ENCODE assay signal across 7 cellular contexts in genomic region chr3:12993623-12994356, GRCh38.
A peak's percentile ranks its signal among the peaks of the same experiment; 100 is the strongest.
DNase-seq lines count a peak whose midpoint lies in the region; ATAC-seq, FAIRE-seq and TF ChIP-seq lines count a peak whose summit lies in the region.

No MANE protein-coding gene starts in this region.

- peak overlapping the region; percentile 73 for H3K4me3 ChIP-seq in HUES48 (ENCODE audit: low read depth, low read length)
- H3K4me3 ChIP-seq in iPS-15b (ENCODE audit: low read depth, low read length) = peak overlapping the region; percentile 75
- peak overlapping the region; percentile 65 for H3K4me3 ChIP-seq in smooth muscle cell

- H3F3A ChIP-seq in smooth muscle cell (ENCODE audit: low read depth) = peaks cover 23% of the 10 kb centered on the region

- ATAC-seq in activated naive CD8-positive, alpha-beta T cell treated with anti-CD3 and anti-CD28 coated beads, Interleukin-2, amount 50 U/mL, for 24 hours = peak; percentile 2
- ATAC-seq in HG02973 (IDR thresholded peaks at IDR 0.05; ENCODE audit: unreplicated experiment) (no peak), GM21423 (IDR thresholded peaks at IDR 0.05; ENCODE audit: unreplicated experiment) (no peak)

- H3K27ac Mint-ChIP-seq in activated naive CD8-positive, alpha-beta T cell treated with anti-CD3 and anti-CD28 coated beads, Interleukin-2, amount 50 U/mL, for 24 hours = no peak overlapping the region

- peaks cover 41% of the 10 kb centered on the region for H3K4me1 Mint-ChIP-seq in activated naive CD8-positive, alpha-beta T cell treated with anti-CD3 and anti-CD28 coated beads, Interleukin-2, amount 50 U/mL, for 24 hours

- no peaks in the 10 kb centered on the region for H3K9me3 Mint-ChIP-seq in activated naive CD8-positive, alpha-beta T cell treated with anti-CD3 and anti-CD28 coated beads, Interleukin-2, amount 50 U/mL, for 24 hours

- H3K4me2 ChIP-seq in smooth muscle cell = peak overlapping the region; percentile 93

- H3K79me2 ChIP-seq in smooth muscle cell (ENCODE audit: low read depth) = peaks cover 4% of the 10 kb centered on the region

- peak overlapping the region; percentile 18 for H2AFZ ChIP-seq in smooth muscle cell (ENCODE audit: low read depth)

- no peaks in the 10 kb centered on the region for H3K27me3 Mint-ChIP-seq in activated naive CD8-positive, alpha-beta T cell treated with anti-CD3 and anti-CD28 coated beads, Interleukin-2, amount 50 U/mL, for 24 hours

- no peak overlapping the region for H3K9ac ChIP-seq in HUES48 (ENCODE audit: low read depth, low read length)
- H3K9ac ChIP-seq in iPS-15b (ENCODE audit: low read depth, low read length) = peak overlapping the region; percentile 65
- H3K9ac ChIP-seq in smooth muscle cell (ENCODE audit: low read depth) = peak overlapping the region; percentile 6

- H3K36me3 ChIP-seq in HUES48 (ENCODE audit: control insufficient read depth, insufficient read depth, low read length) (no peaks in the 10 kb centered on the region), iPS-15b (ENCODE audit: control insufficient read depth, insufficient read depth, low read length) (no peaks in the 10 kb centered on the region), smooth muscle cell (ENCODE audit: low read depth) (no peaks in the 10 kb centered on the region)

- peaks cover 14% of the 10 kb centered on the region for H3K27me3 ChIP-seq in HUES48 (ENCODE audit: control insufficient read depth, insufficient read depth, low read length)
- H3K27me3 ChIP-seq in iPS-15b (ENCODE audit: control insufficient read depth, insufficient read depth, low read length) = peaks cover 10% of the 10 kb centered on the region
- H3K27me3 ChIP-seq in smooth muscle cell (ENCODE audit: low read depth) = no peaks in the 10 kb centered on the region

- no peaks in the 10 kb centered on the region for H3K9me3 ChIP-seq in HUES48 (ENCODE audit: control insufficient read depth, insufficient read depth, low read length)
- no peaks in the 10 kb centered on the region for H3K9me3 ChIP-seq in iPS-15b (ENCODE audit: control insufficient read depth, insufficient read depth, low read length)
- H3K9me3 ChIP-seq in smooth muscle cell (replicated peaks; ENCODE audit: low read depth) = no peaks in the 10 kb centered on the region

- peaks cover 28% of the 10 kb centered on the region for H4K20me1 ChIP-seq in smooth muscle cell (ENCODE audit: low read depth)

- FAIRE-seq in GM12892 (lab: Jason Lieb, UNC) = no peak

- TF ChIP-seq CTCF in smooth muscle cell (IDR thresholded peaks at IDR 0.05; ENCODE audit: borderline replicate concordance, insufficient read depth, poor library complexity, severe bottlenecking) = no peak

- WGBS in smooth muscle cell (ENCODE audit: low lambda C conversion rate) = under 1% methylated on average over 46 of the region's 107 CpGs

- peak; percentile 56 for DNase-seq in GM12892 (ENCODE audit: insufficient read length)
- no peak for DNase-seq in activated naive CD8-positive, alpha-beta T cell treated with anti-CD3 and anti-CD28 coated beads, Interleukin-2, amount 50 U/mL, for 24 hours
- DNase-seq in smooth muscle cell (lab: John Stamatoyannopoulos, UW; ENCODE audit: unreplicated experiment) = peak; percentile 19

- peak overlapping the region; percentile 92 for H3K4me3 Mint-ChIP-seq in activated naive CD8-positive, alpha-beta T cell treated with anti-CD3 and anti-CD28 coated beads, Interleukin-2, amount 50 U/mL, for 24 hours

- no peak for TF ChIP-seq POLR2A in GM12892 (IDR thresholded peaks at IDR 0.05; ENCODE audit: low read depth, low read length)

- H3K27ac ChIP-seq in HUES48 (ENCODE audit: low read depth, low read length) (peak overlapping the region; percentile 28), smooth muscle cell (ENCODE audit: low read depth) (no peak overlapping the region)

- H3K36me3 Mint-ChIP-seq in activated naive CD8-positive, alpha-beta T cell treated with anti-CD3 and anti-CD28 coated beads, Interleukin-2, amount 50 U/mL, for 24 hours (ENCODE audit: low read depth) = peaks cover 6% of the 10 kb centered on the region

- H3K4me1 ChIP-seq in HUES48 (ENCODE audit: control insufficient read depth, insufficient read depth, low read length) (peaks cover 14% of the 10 kb centered on the region; the same call in 1 of the 2 replicates), iPS-15b (ENCODE audit: control insufficient read depth, insufficient read depth, low read length) (peaks cover 5% of the 10 kb centered on the region), smooth muscle cell (ENCODE audit: low read depth) (peaks cover 17% of the 10 kb centered on the region)
